Comparison of ENCODE assay signal across 8 cellular contexts in genomic region chr14:24431569-24432258, GRCh38.
DNase-seq lines count a peak whose midpoint lies in the region; ATAC-seq and TF ChIP-seq lines count a peak whose summit lies in the region.

No MANE protein-coding gene starts in this region.

- no peak overlapping the region for H2AFZ ChIP-seq in OCI-LY1 (ENCODE audit: low read length)

- peaks cover 5% of the 10 kb centered on the region; the same call in 1 of the 2 replicates for H3K27me3 ChIP-seq in HUES6 (ENCODE audit: control insufficient read depth, insufficient read depth, low read length)
- H3K27me3 ChIP-seq in OCI-LY1 (ENCODE audit: insufficient read depth, low read length) = no peaks in the 10 kb centered on the region
- no peaks in the 10 kb centered on the region for H3K27me3 ChIP-seq in mucosa of stomach (ENCODE audit: control insufficient read depth, insufficient read depth, low read length)

- H3K79me2 ChIP-seq in OCI-LY1 (ENCODE audit: insufficient read depth, low read length) = no peaks in the 10 kb centered on the region

- no peaks in the 10 kb centered on the region for H4K20me1 ChIP-seq in OCI-LY1 (ENCODE audit: insufficient read depth, low read length)

- H3K9me2 ChIP-seq in OCI-LY1 (ENCODE audit: low read depth, low read length) = no peaks in the 10 kb centered on the region

- peak overlapping the region; percentile 73 for H3K4me3 ChIP-seq in HUES6 (ENCODE audit: low read depth, low read length)
- H3K4me3 ChIP-seq in OCI-LY1 (ENCODE audit: low read depth, low read length, poor library complexity, severe bottlenecking) = peak overlapping the region; percentile 76
- peak overlapping the region; percentile 76 for H3K4me3 ChIP-seq in epithelial cell of esophagus (ENCODE audit: low read length)
- H3K4me3 ChIP-seq in mucosa of stomach (ENCODE audit: low read length) = no peak overlapping the region

- TF ChIP-seq CTCF in OCI-LY1 (IDR thresholded peaks at IDR 0.05; ENCODE audit: low read length) (peak; percentile 98), epithelial cell of esophagus (IDR thresholded peaks at IDR 0.05; ENCODE audit: insufficient read depth, low read depth, low read length, missing control alignments) (peak; percentile 98)

- H3F3A ChIP-seq in OCI-LY1 (ENCODE audit: insufficient read depth, low read length) = no peaks in the 10 kb centered on the region

- ATAC-seq in GM21423 (IDR thresholded peaks at IDR 0.05; ENCODE audit: unreplicated experiment) = peak; percentile 43

- H3K9me3 ChIP-seq in HUES6 (ENCODE audit: control insufficient read depth, insufficient read depth, low read depth, low read length) (no peaks in the 10 kb centered on the region), OCI-LY1 (ENCODE audit: low read length) (no peaks in the 10 kb centered on the region), mucosa of stomach (ENCODE audit: control insufficient read depth, low read length) (no peaks in the 10 kb centered on the region)

- H3K36me3 ChIP-seq in HUES6 (ENCODE audit: control insufficient read depth, insufficient read depth, low read length) (peaks cover 23% of the 10 kb centered on the region), OCI-LY1 (ENCODE audit: insufficient read depth, low read length) (peaks cover 35% of the 10 kb centered on the region), mucosa of stomach (ENCODE audit: control insufficient read depth, insufficient read depth, low read length) (peaks cover 32% of the 10 kb centered on the region)

- H3K9ac ChIP-seq in HUES6 (ENCODE audit: low read length) = no peak overlapping the region
- H3K9ac ChIP-seq in OCI-LY1 (ENCODE audit: low read length) = peak overlapping the region; percentile 80
- peak overlapping the region; percentile 96 for H3K9ac ChIP-seq in mucosa of stomach (ENCODE audit: low read length)

- H3K4me2 ChIP-seq in OCI-LY1 (ENCODE audit: low read length) = peak overlapping the region; percentile 84

- H3K4me1 ChIP-seq in HUES6 (ENCODE audit: control insufficient read depth, insufficient read depth, low read length) (peaks cover 24% of the 10 kb centered on the region), OCI-LY1 (ENCODE audit: insufficient read depth, low read length, severe bottlenecking) (peaks cover 36% of the 10 kb centered on the region), mucosa of stomach (ENCODE audit: control insufficient read depth, insufficient read depth, low read length) (peaks cover 44% of the 10 kb centered on the region)

- peak; percentile 77 for DNase-seq in DMS 273 treated with DMSO at 0.1 percent for 48 hours (lab: John Stamatoyannopoulos, UW)
- peak; percentile 95 for DNase-seq in activated CD8-positive, alpha-beta memory T cell treated with anti-CD3 and anti-CD28 coated beads, Interleukin-2, amount 50 U/mL, for 48 hours
- peak; percentile 96 for DNase-seq in epithelial cell of esophagus (ENCODE audit: low read depth)
- DNase-seq in stimulated activated CD8-positive, alpha-beta memory T cell treated with anti-CD3 and anti-CD28 coated beads, Interleukin-4, amount 100 ng/mL, for 4 hours (ENCODE audit: low read depth in 2 of 2, low spot score in 1 of 2) = peak; percentile 70 to 73

- H3K27ac ChIP-seq in HUES6 (ENCODE audit: low read depth, low read length) = no peak overlapping the region
- H3K27ac ChIP-seq in OCI-LY1 (ENCODE audit: low read depth, low read length, poor library complexity, severe bottlenecking) = peak overlapping the region; percentile 86
